ENCODE assay signal across 10 cellular contexts in genomic region chr14:91363776-91364523, GRCh38. TPM values are rescaled to one million over a fixed set of nuclear protein-coding genes. Genes with fewer than 3 reads are reported as not detected.
DNase-seq lines count a peak whose midpoint lies in the region; ATAC-seq and TF ChIP-seq lines count a peak whose summit lies in the region.
"Had no signal": no experiment of that assay in that cellular context is flagged by ENCODE, and none has a peak within 500 bp of the region (broad histone marks: within the 10 kb centered on the region; RNA-seq: fewer than 3 reads in every experiment).

No MANE protein-coding gene starts in this region.

- DNase-seq in GM13976 (ENCODE audit: low spot score), result peak; percentile 82
- no peak for DNase-seq in esophagus squamous epithelium (lab: John Stamatoyannopoulos, UW)
- no peak for DNase-seq in psoas muscle
- DNase-seq in omental fat pad (ENCODE audit: low spot score), result no peak
- no peak for DNase-seq in DMS153 treated with DMSO at 0.1 percent for 48 hours (lab: John Stamatoyannopoulos, UW; ENCODE audit: unreplicated experiment)
- no peak for DNase-seq in SHP77 (lab: John Stamatoyannopoulos, UW)
- DNase-seq: IMR-90, pancreas had no signal

- in situ Hi-C loops in GM13976 (cut with MboI; ENCODE audit: low sequenced_read_pairs, unreplicated experiment), result no loop called here

- intact Hi-C loops in esophagus squamous epithelium (cut with DNase I), result loop anchor here (10.0 kb wide), 1 partner anchor 51 kb away; the partner anchor contains the start of gene CCDC88C
- intact Hi-C loops in psoas muscle (cut with DNase I), result no loop called here

- no peak overlapping the region for H3K4me3 ChIP-seq in esophagus squamous epithelium
- no peak overlapping the region for H3K4me3 ChIP-seq in psoas muscle
- H3K4me3 ChIP-seq: pancreas had no signal

- TF ChIP-seq CTCF in GM13976 (IDR thresholded peaks at IDR 0.05; ENCODE audit: borderline replicate concordance, control extremely low read depth, extremely low read depth, insufficient read depth, missing control alignments) (no peak), esophagus squamous epithelium (IDR thresholded peaks at IDR 0.05) (no peak), psoas muscle (IDR thresholded peaks at IDR 0.05) (no peak), omental fat pad (IDR thresholded peaks at IDR 0.05) (no peak)

- H3K27ac ChIP-seq in esophagus squamous epithelium (peak overlapping the region in 3 of 4 donors; percentile 5 to 55 (median 6)), psoas muscle (no peak overlapping the region)
- H3K27ac ChIP-seq: pancreas had no signal

- H3K27me3 ChIP-seq in esophagus squamous epithelium, result no peaks in the 10 kb centered on the region
- H3K27me3 ChIP-seq in psoas muscle (ENCODE audit: insufficient read depth in 3 of 3, low read length in 2 of 3), result no peaks in the 10 kb centered on the region
- H3K27me3 ChIP-seq: pancreas had no signal

- TF ChIP-seq POLR2A in esophagus squamous epithelium (IDR thresholded peaks at IDR 0.05), result no peak

- H3K4me1 ChIP-seq in esophagus squamous epithelium (peaks cover 23 to 79% (median 32%) of the 10 kb centered on the region in 3 donors), psoas muscle (no peaks in the 10 kb centered on the region)

- peak; percentile 42 for ATAC-seq in GM21360 (IDR thresholded peaks at IDR 0.05; ENCODE audit: unreplicated experiment)
- ATAC-seq in HG03469 (IDR thresholded peaks at IDR 0.05; ENCODE audit: unreplicated experiment), result peak; percentile 27
- ATAC-seq in psoas muscle, result no peak
- no peak for ATAC-seq in omental fat pad (ENCODE audit: low FRiP score)

- no peaks in the 10 kb centered on the region for H3K9me3 ChIP-seq in esophagus squamous epithelium
- no peaks in the 10 kb centered on the region for H3K9me3 ChIP-seq in psoas muscle
- H3K9me3 ChIP-seq: pancreas had no signal

- WGBS in esophagus squamous epithelium, 2 donors, result 45 to 58% methylated on average over 4 to 5 of the region's 10 CpGs
- WGBS in psoas muscle, 3 donors, result 78 to 85% (median 80%) methylated on average over 10 of the region's 10 CpGs

- peaks cover 0 to 5% (median 0%) of the 10 kb centered on the region in 3 donors for H3K36me3 ChIP-seq in esophagus squamous epithelium
- no peaks in the 10 kb centered on the region for H3K36me3 ChIP-seq in psoas muscle (ENCODE audit: insufficient read depth in 1 of 2, low read depth in 1 of 2)
- H3K36me3 ChIP-seq: pancreas had no signal

RNA-seq across cellular contexts. Expression of gene CCDC88C, which starts 53.7 kb away (rescaled TPM):
- total RNA-seq in esophagus squamous epithelium (10 to 100 TPM; 23.2 to 31.5 (median 29.9) TPM), psoas muscle (1 to 10 TPM; 2.4 to 3.9 (median 2.9) TPM), omental fat pad (10 to 100 TPM in 1 of 4 donors, 1 to 10 TPM in 3; 4.5 to 36.6 (median 9.4) TPM)
- polyA plus RNA-seq in psoas muscle, result 1 to 10 TPM in 2 of 3 donors, under 1 TPM in 1; 0.49 to 1.3 (median 1.2) TPM

Comparison
In these comparisons a context has a peak if more than half of its experiments do, and no peak if none do; other contexts are left out.
1. ATAC-seq: peak in GM21360 (single experiment) and HG03469 (single experiment); none in psoas muscle (0 of 4) and omental fat pad (single experiment).